ENCODE assay signal across 21 cellular contexts in the genomic region with DNA sequence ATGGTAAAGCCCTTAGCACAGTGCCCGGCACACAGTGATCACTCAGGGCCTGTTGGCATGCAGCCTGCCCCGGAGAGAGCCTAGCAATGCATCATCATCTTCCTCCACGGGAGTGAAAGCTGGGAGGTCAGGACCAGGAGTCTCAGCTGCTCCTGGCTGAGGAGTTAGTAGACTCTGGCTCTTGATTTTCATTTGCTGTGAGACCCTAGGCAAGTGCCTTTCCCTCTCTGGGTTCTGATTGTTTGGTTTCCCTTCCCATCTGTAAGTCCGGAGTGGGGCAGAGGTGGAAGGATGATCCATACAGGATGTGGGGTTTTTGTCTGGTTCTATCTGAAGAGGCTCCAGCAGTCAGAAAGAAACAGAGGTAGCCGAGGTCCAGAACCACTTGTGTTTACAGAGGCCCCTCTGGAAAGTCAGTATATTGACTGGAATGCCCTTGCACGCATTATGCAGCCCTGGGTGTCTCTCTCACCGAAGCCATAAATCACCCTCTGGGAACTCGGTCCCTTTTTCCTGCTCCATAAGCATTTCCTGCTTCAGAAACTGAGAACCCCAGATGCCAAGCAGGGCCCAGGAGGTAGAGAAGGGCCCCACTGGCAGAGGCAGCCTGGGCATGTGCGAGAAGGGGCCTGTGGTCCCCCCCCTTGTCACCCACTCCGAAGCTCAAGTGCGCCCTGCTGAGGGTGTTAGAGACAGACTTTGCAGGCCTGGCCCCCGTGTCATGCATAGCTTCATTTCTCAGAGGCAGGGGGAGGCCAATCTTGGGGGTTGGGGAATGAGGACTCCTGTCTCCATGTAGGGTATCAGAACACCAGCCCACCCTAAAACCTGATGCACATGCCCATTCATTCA. TPM values are rescaled to one million over a fixed set of nuclear protein-coding genes. Genes with fewer than 3 reads are reported as not detected.
DNase-seq lines count a peak whose midpoint lies in the region; ATAC-seq and TF ChIP-seq lines count a peak whose summit lies in the region.
"Had no signal": no experiment of that assay in that cellular context is flagged by ENCODE, and none has a peak within 500 bp of the region (broad histone marks: within the 10 kb centered on the region; RNA-seq: fewer than 3 reads in every experiment).

No MANE protein-coding gene starts in this region.

- H3K27me3 Mint-ChIP-seq in endodermal cell (ENCODE audit: insufficient read depth), result peaks cover 17% of the 10 kb centered on the region
- H3K27me3 Mint-ChIP-seq in activated CD8-positive, alpha-beta memory T cell treated with anti-CD3 and anti-CD28 coated beads, Interleukin-2, amount 10 ng/mL, durations not matched to agents 7 days and 5 days, result peaks cover 44% of the 10 kb centered on the region

- H3K36me3 ChIP-seq in endodermal cell (ENCODE audit: control insufficient read depth, insufficient read depth, low read length) (no peaks in the 10 kb centered on the region), trophoblast cell (ENCODE audit: control insufficient read depth in 1 of 2, insufficient read depth in 2 of 2, low read length in 2 of 2) (peaks cover 8 to 21% of the 10 kb centered on the region in 2 experiments)
- H3K36me3 ChIP-seq: ascending aorta, neutrophil, SJCRH30, thoracic aorta had no signal

- H3K27ac ChIP-seq in endodermal cell (ENCODE audit: low read depth, low read length) (no peak overlapping the region), trophoblast cell (ENCODE audit: low read depth, low read length) (no peak overlapping the region)
- H3K27ac ChIP-seq: ascending aorta, neutrophil, SJCRH30, thoracic aorta had no signal

- WGBS in endodermal cell (ENCODE audit: insufficient coverage in 1 of 2, insufficient read length in 1 of 2), 2 experiments, result 85 to 86% methylated on average over 6 to 12 of the region's 12 CpGs
- WGBS in trophoblast cell (ENCODE audit: extremely low coverage, insufficient coverage, insufficient read length), result no CpG with 5 or more reads among the region's 12 CpGs

- H2BK120ac ChIP-seq in trophoblast cell (ENCODE audit: insufficient read depth, low read length, poor library complexity), result peak overlapping the region; percentile 14

- no peaks in the 10 kb centered on the region for H3K9me3 Mint-ChIP-seq in endodermal cell
- H3K9me3 Mint-ChIP-seq in activated CD8-positive, alpha-beta memory T cell treated with anti-CD3 and anti-CD28 coated beads, Interleukin-2, amount 10 ng/mL, durations not matched to agents 7 days and 5 days (ENCODE audit: low read depth), result no peaks in the 10 kb centered on the region
- H3K9me3 Mint-ChIP-seq: activated CD4-positive, alpha-beta memory T cell treated with anti-CD3 and anti-CD28 coated beads for 36 hours; activated naive CD4-positive, alpha-beta T cell treated with anti-CD3 and anti-CD28 coated beads for 36 hours; WTC11 had no signal

- no peak overlapping the region for H4K8ac ChIP-seq in trophoblast cell (ENCODE audit: low read depth, low read length)

- H2BK5ac ChIP-seq in trophoblast cell (ENCODE audit: low read depth, low read length, poor library complexity), result no peak overlapping the region

- peak overlapping the region; percentile 55 for H3K18ac ChIP-seq in trophoblast cell (ENCODE audit: low read length)

- CTCF ChIA-PET in HEK293T (lab: Yijun Ruan, JAX), result interaction anchor here (0.8 to 1.4 kb wide), 2 partner anchors 10 to 49 kb away, joined by 3 to 4 read pairs; no protein-coding TSS in a partner anchor
- CTCF ChIA-PET in activated CD8-positive, alpha-beta memory T cell treated with anti-CD3 and anti-CD28 coated beads, Interleukin-2, amount 10 ng/mL, durations not matched to agents 7 days and 5 days (lab: Charles Lee), result interaction anchor here (1.4 kb wide), 1 partner anchor 12 kb away, joined by 3 read pairs; no protein-coding TSS in a partner anchor

- H3K4me1 Mint-ChIP-seq in endodermal cell, result peaks cover 39% of the 10 kb centered on the region
- H3K4me1 Mint-ChIP-seq in activated CD8-positive, alpha-beta memory T cell treated with anti-CD3 and anti-CD28 coated beads, Interleukin-2, amount 10 ng/mL, durations not matched to agents 7 days and 5 days, result peaks cover 4% of the 10 kb centered on the region

- H3K79me2 ChIP-seq in trophoblast cell (ENCODE audit: control insufficient read depth, insufficient read depth, low read length, poor library complexity), result peaks cover 36% of the 10 kb centered on the region

- no peak overlapping the region for H2AFZ ChIP-seq in trophoblast cell (ENCODE audit: insufficient read depth, low read length, poor library complexity)

- H3K27me3 ChIP-seq in endodermal cell (ENCODE audit: control insufficient read depth, insufficient read depth, low read length, poor library complexity, severe bottlenecking), result peaks cover 12% of the 10 kb centered on the region
- no peaks in the 10 kb centered on the region for H3K27me3 ChIP-seq in trophoblast cell (ENCODE audit: insufficient read depth, low read length)
- H3K27me3 ChIP-seq: ascending aorta, SJCRH30 had no signal

- POLR2A ChIA-PET in HEK293T (lab: Yijun Ruan, JAX), result interaction anchor here (1.3 kb wide), 1 partner anchor 19 kb away, joined by 3 read pairs; no protein-coding TSS in a partner anchor

- peaks cover 40% of the 10 kb centered on the region for H3K79me1 ChIP-seq in trophoblast cell (ENCODE audit: low read length)

- H3K4me3 ChIP-seq in endodermal cell (ENCODE audit: low read length) (no peak overlapping the region), trophoblast cell (ENCODE audit: low read depth, low read length) (no peak overlapping the region)
- H3K4me3 ChIP-seq: ascending aorta, SJCRH30, thoracic aorta had no signal

- no peak for ATAC-seq in GM18498 (IDR thresholded peaks at IDR 0.05; ENCODE audit: unreplicated experiment)
- ATAC-seq in activated CD8-positive, alpha-beta memory T cell treated with anti-CD3 and anti-CD28 coated beads, Interleukin-2, amount 10 ng/mL, durations not matched to agents 7 days and 5 days, result no peak
- ATAC-seq: WTC11 had no signal

- no peak overlapping the region for H4K12ac ChIP-seq in trophoblast cell (ENCODE audit: low read depth, low read length)

- H2AK5ac ChIP-seq in trophoblast cell (ENCODE audit: low read length), result no peak overlapping the region

- H3K4me2 ChIP-seq in trophoblast cell (ENCODE audit: low read length), result no peak overlapping the region

- DNase-seq in Ammon's horn (ENCODE audit: low spot score) (peak; percentile 1), HEK293T (ENCODE audit: extremely low spot score) (no peak), endodermal cell (peak; percentile 42), trophoblast cell (no peak), AG08395 (ENCODE audit: low spot score) (no peak), mucosa of gallbladder (ENCODE audit: low spot score) (no peak)
- no peak for DNase-seq in activated CD8-positive, alpha-beta memory T cell treated with anti-CD3 and anti-CD28 coated beads, Interleukin-2, amount 10 ng/mL, durations not matched to agents 7 days and 5 days
- DNase-seq: activated CD4-positive, alpha-beta memory T cell treated with anti-CD3 and anti-CD28 coated beads for 36 hours; activated naive CD4-positive, alpha-beta T cell treated with anti-CD3 and anti-CD28 coated beads for 36 hours; activated T-cell treated with anti-CD3 and anti-CD28 coated beads, Interleukin-2, amount 50 U/mL, for 1 hour; hippocampal formation; NCI-H1417 treated with DMSO at 0.1 percent for 48 hours; NCI-H82; SJCRH30; stimulated activated CD4-positive, alpha-beta T cell treated with anti-CD3 and anti-CD28 coated beads, Interleukin-15, amount 100 ng/mL, for 24 hours; T-helper 2 cell had no signal

- H3K9me3 ChIP-seq in endodermal cell (ENCODE audit: control insufficient read depth, low read length) (no peaks in the 10 kb centered on the region), trophoblast cell (ENCODE audit: insufficient read depth, low read depth, low read length) (no peaks in the 10 kb centered on the region)
- H3K9me3 ChIP-seq: ascending aorta, neutrophil, SJCRH30, thoracic aorta had no signal

- H2BK12ac ChIP-seq in trophoblast cell (ENCODE audit: low read length), result peak overlapping the region; percentile 4

- no peak overlapping the region for H3K4me3 Mint-ChIP-seq in endodermal cell
- H3K4me3 Mint-ChIP-seq in activated CD8-positive, alpha-beta memory T cell treated with anti-CD3 and anti-CD28 coated beads, Interleukin-2, amount 10 ng/mL, durations not matched to agents 7 days and 5 days, result no peak overlapping the region
- H3K4me3 Mint-ChIP-seq: activated CD4-positive, alpha-beta memory T cell treated with anti-CD3 and anti-CD28 coated beads for 36 hours; activated naive CD4-positive, alpha-beta T cell treated with anti-CD3 and anti-CD28 coated beads for 36 hours; WTC11 had no signal

- no peak for TF ChIP-seq CTCF in endodermal cell (conservative IDR thresholded peaks at IDR 0.05)

- H3K27ac Mint-ChIP-seq in endodermal cell, result no peak overlapping the region
- no peak overlapping the region for H3K27ac Mint-ChIP-seq in activated CD8-positive, alpha-beta memory T cell treated with anti-CD3 and anti-CD28 coated beads, Interleukin-2, amount 10 ng/mL, durations not matched to agents 7 days and 5 days
- H3K27ac Mint-ChIP-seq: activated CD4-positive, alpha-beta memory T cell treated with anti-CD3 and anti-CD28 coated beads for 36 hours; activated naive CD4-positive, alpha-beta T cell treated with anti-CD3 and anti-CD28 coated beads for 36 hours; WTC11 had no signal

- H3K4me1 ChIP-seq in endodermal cell (ENCODE audit: control insufficient read depth, insufficient read depth, low read length) (peaks cover 17% of the 10 kb centered on the region), trophoblast cell (ENCODE audit: control insufficient read depth in 1 of 2, insufficient read depth in 2 of 2, low read length in 2 of 2) (peaks cover 52 to 60% of the 10 kb centered on the region in 2 experiments)
- H3K4me1 ChIP-seq: SJCRH30 had no signal

- no peak overlapping the region for H3K23ac ChIP-seq in trophoblast cell (ENCODE audit: low read length)

- H4K91ac ChIP-seq in trophoblast cell (ENCODE audit: low read depth, low read length), result no peak overlapping the region

- no peaks in the 10 kb centered on the region for H3K36me3 Mint-ChIP-seq in endodermal cell (ENCODE audit: low read depth)
- no peaks in the 10 kb centered on the region for H3K36me3 Mint-ChIP-seq in activated CD8-positive, alpha-beta memory T cell treated with anti-CD3 and anti-CD28 coated beads, Interleukin-2, amount 10 ng/mL, durations not matched to agents 7 days and 5 days
- H3K36me3 Mint-ChIP-seq: activated CD4-positive, alpha-beta memory T cell treated with anti-CD3 and anti-CD28 coated beads for 36 hours had no signal

- H3K9ac ChIP-seq in endodermal cell (ENCODE audit: extremely low read depth, low read length, poor library complexity, severe bottlenecking) (no peak overlapping the region), trophoblast cell (ENCODE audit: low read length) (no peak overlapping the region)

- peak overlapping the region; percentile 36 for H3K14ac ChIP-seq in trophoblast cell (ENCODE audit: low read length)

- H3K4ac ChIP-seq in trophoblast cell (ENCODE audit: low read depth, low read length), result peak overlapping the region; percentile 57

RNA-seq across cellular contexts. Expression of a gene that starts 8.5 kb away (rescaled TPM):
- 10 to 100 TPM in 1 of 2 donors, 1 to 10 TPM in 1; 9.7 to 14.5 TPM for total RNA-seq in endodermal cell
- polyA plus RNA-seq in endodermal cell (2013, experiment 1 of 2), result 14.7 TPM
- 13.2 TPM for polyA plus RNA-seq in endodermal cell (2013, experiment 2 of 2)
- 54.7 and 55.5 TPM in 2 replicates for polyA plus RNA-seq in trophoblast cell (2013)
- total RNA-seq in mucosa of gallbladder, result 115 TPM
- total RNA-seq in activated CD8-positive, alpha-beta memory T cell treated with anti-CD3 and anti-CD28 coated beads, Interleukin-2, amount 10 ng/mL, durations not matched to agents 7 days and 5 days, result under 1 TPM in 1 of 2 experiments, not detected in 1; 0.06 TPM

Comparison
In these comparisons a context has a peak if more than half of its experiments do, and no peak if none do; other contexts are left out.
1. DNase-seq: peak in Ammon's horn (single experiment) and endodermal cell (single experiment); none in HEK293T (single experiment), trophoblast cell (0 of 2), AG08395 (single experiment), mucosa of gallbladder (single experiment) and activated CD8-positive, alpha-beta memory T cell treated with anti-CD3 and anti-CD28 coated beads, Interleukin-2, amount 10 ng/mL, durations not matched to agents 7 days and 5 days (single experiment).
2. RNA of a gene that starts 8.5 kb away (total RNA-seq): 115 TPM in mucosa of gallbladder (single experiment) and 9.7 to 14.5 TPM in endodermal cell; 0.06 TPM in activated CD8-positive, alpha-beta memory T cell treated with anti-CD3 and anti-CD28 coated beads, Interleukin-2, amount 10 ng/mL, durations not matched to agents 7 days and 5 days; every median in the first group is over 10 times any median in the second.